1 cellular context compared by ENCODE assay signal in genomic region chr14:58815781-58816297, GRCh38.
TF ChIP-seq lines count a peak whose summit lies in the region.

No MANE protein-coding gene starts in this region.

TF ChIP-seq in IMR-90, 13 proteins besides CTCF, POLR2A, EP300 and RAD21 (continued from another document):
- TF ChIP-seq, protein P1, sequence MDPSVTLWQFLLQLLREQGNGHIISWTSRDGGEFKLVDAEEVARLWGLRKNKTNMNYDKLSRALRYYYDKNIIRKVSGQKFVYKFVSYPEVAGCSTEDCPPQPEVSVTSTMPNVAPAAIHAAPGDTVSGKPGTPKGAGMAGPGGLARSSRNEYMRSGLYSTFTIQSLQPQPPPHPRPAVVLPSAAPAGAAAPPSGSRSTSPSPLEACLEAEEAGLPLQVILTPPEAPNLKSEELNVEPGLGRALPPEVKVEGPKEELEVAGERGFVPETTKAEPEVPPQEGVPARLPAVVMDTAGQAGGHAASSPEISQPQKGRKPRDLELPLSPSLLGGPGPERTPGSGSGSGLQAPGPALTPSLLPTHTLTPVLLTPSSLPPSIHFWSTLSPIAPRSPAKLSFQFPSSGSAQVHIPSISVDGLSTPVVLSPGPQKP (IDR thresholded peaks at IDR 0.05; ENCODE audit: borderline replicate concordance, low read depth, low read length) = no peak
- TF ChIP-seq RCOR1 (IDR thresholded peaks at IDR 0.05; ENCODE audit: insufficient replicate concordance, low read length) (no peak), BHLHE40 (IDR thresholded peaks at IDR 0.05; ENCODE audit: low read depth, low read length) (no peak), CEBPB (IDR thresholded peaks at IDR 0.05; ENCODE audit: low read depth, low read length) (no peak), MXI1 (IDR thresholded peaks at IDR 0.05; ENCODE audit: borderline replicate concordance, low read depth, low read length) (no peak), CHD1 (IDR thresholded peaks at IDR 0.05; ENCODE audit: low read depth, low read length) (no peak), FOS (IDR thresholded peaks at IDR 0.05; ENCODE audit: low read depth, low read length) (no peak)
- TF ChIP-seq, protein P2, sequence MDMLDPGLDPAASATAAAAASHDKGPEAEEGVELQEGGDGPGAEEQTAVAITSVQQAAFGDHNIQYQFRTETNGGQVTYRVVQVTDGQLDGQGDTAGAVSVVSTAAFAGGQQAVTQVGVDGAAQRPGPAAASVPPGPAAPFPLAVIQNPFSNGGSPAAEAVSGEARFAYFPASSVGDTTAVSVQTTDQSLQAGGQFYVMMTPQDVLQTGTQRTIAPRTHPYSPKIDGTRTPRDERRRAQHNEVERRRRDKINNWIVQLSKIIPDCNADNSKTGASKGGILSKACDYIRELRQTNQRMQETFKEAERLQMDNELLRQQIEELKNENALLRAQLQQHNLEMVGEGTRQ (IDR thresholded peaks at IDR 0.05; ENCODE audit: low read depth, low read length) = no peak
